Comparison of ENCODE assay signal across 16 cellular contexts in genomic region chr6:132445201-132445951, GRCh38. TPM values are rescaled to one million over a fixed set of nuclear protein-coding genes. Genes with fewer than 3 reads are reported as not detected.
A peak's percentile ranks its signal among the peaks of the same experiment; 100 is the strongest.
DNase-seq lines count a peak whose midpoint lies in the region; ATAC-seq and TF ChIP-seq lines count a peak whose summit lies in the region.
"Had no signal": no experiment of that assay in that cellular context is flagged by ENCODE, and none has a peak within 500 bp of the region (broad histone marks: within the 10 kb centered on the region; RNA-seq: fewer than 3 reads in every experiment).

No MANE protein-coding gene starts in this region.

- intact Hi-C loops in lower lobe of right lung (cut with DNase I) = no loop called here

- H3K4me1 ChIP-seq in foreskin keratinocyte (peaks cover 15% of the 10 kb centered on the region), subcutaneous abdominal adipose tissue (ENCODE audit: control insufficient read depth in 5 of 5, insufficient read depth in 5 of 5, low read length in 5 of 5) (peaks cover 0 to 6% (median 0%) of the 10 kb centered on the region in 5 donors), lower lobe of right lung (no peaks in the 10 kb centered on the region)

- no peaks in the 10 kb centered on the region for H3K27me3 ChIP-seq in foreskin keratinocyte
- no peaks in the 10 kb centered on the region for H3K27me3 ChIP-seq in subcutaneous abdominal adipose tissue (ENCODE audit: control insufficient read depth in 5 of 5, insufficient read depth in 4 of 5, low read length in 5 of 5)
- H3K27me3 ChIP-seq in lower lobe of right lung (ENCODE audit: low read depth) = no peaks in the 10 kb centered on the region

- no peak overlapping the region for H3K9ac ChIP-seq in subcutaneous abdominal adipose tissue (ENCODE audit: low read length in 5 of 5)

- ATAC-seq in foreskin keratinocyte = peak; percentile 98
- no peak for ATAC-seq in lower lobe of right lung
- ATAC-seq in HG03457 (IDR thresholded peaks at IDR 0.05; ENCODE audit: unreplicated experiment) = no peak
- ATAC-seq: left colon; stimulated activated naive CD8-positive, alpha-beta T cell treated with anti-CD3 and anti-CD28 coated beads, Interleukin-15, amount 100 ng/mL, for 72 hours had no signal

- DNase-seq in HFF-Myc (ENCODE audit: extremely low read depth, low read depth) (peak; percentile 68), amniotic epithelial cell (ENCODE audit: low read depth) (peak; percentile 87), foreskin keratinocyte (peak; percentile 75 to 90), lower lobe of right lung (no peak), NOMO-1 (lab: John Stamatoyannopoulos, UW; ENCODE audit: unreplicated experiment in 2 of 2) (no peak)
- DNase-seq: activated CD4-positive, CD25-positive, alpha-beta regulatory T cell treated with anti-CD3 and anti-CD28 coated beads, Interleukin-2, amount 50 U/mL, for 72 hours; activated T-cell treated with anti-CD3 and anti-CD28 coated beads, Interleukin-2, amount 50 U/mL, for 24 hours; DMS79; erythroblast; left colon; NCI-H1092; NCI-H748 treated with DMSO at 0.1 percent for 48 hours; stimulated activated CD4-positive, alpha-beta T cell treated with anti-CD3 and anti-CD28 coated beads, Interleukin-2, amount 100 ng/mL, for 48 hours; stimulated activated naive CD8-positive, alpha-beta T cell treated with anti-CD3 and anti-CD28 coated beads, Interleukin-15, amount 100 ng/mL, for 72 hours had no signal

- H3K9me3 ChIP-seq in subcutaneous abdominal adipose tissue (ENCODE audit: control insufficient read depth in 5 of 5, low read length in 5 of 5) (peaks cover 0 to 13% (median 6%) of the 10 kb centered on the region in 5 donors), lower lobe of right lung (peaks cover 23% of the 10 kb centered on the region)

- H3K4me3 ChIP-seq in HFF-Myc (replicated peaks; ENCODE audit: low read depth, low read length) (no peak overlapping the region), subcutaneous abdominal adipose tissue (ENCODE audit: low read depth in 1 of 5, low read length in 5 of 5) (no peak overlapping the region), lower lobe of right lung (no peak overlapping the region)

- H3K27ac ChIP-seq in foreskin keratinocyte (no peak overlapping the region), subcutaneous abdominal adipose tissue (ENCODE audit: low read depth, low read length) (peak overlapping the region; percentile 26), lower lobe of right lung (no peak overlapping the region)

- TF ChIP-seq CTCF in HFF-Myc (IDR thresholded peaks at IDR 0.05; ENCODE audit: low read depth, low read length, missing control alignments) = no peak
- no peak for TF ChIP-seq CTCF in foreskin keratinocyte (conservative IDR thresholded peaks at IDR 0.05)
- no peak for TF ChIP-seq CTCF in lower lobe of right lung (IDR thresholded peaks at IDR 0.05)

- peaks cover 0 to 10% (median 2%) of the 10 kb centered on the region in 5 donors for H3K36me3 ChIP-seq in subcutaneous abdominal adipose tissue (ENCODE audit: control insufficient read depth in 5 of 5, insufficient read depth in 5 of 5, low read length in 5 of 5)
- H3K36me3 ChIP-seq in lower lobe of right lung = no peaks in the 10 kb centered on the region

RNA-seq across cellular contexts. Expression of gene MOXD1, which starts 44.1 kb away (rescaled TPM):
- total RNA-seq in foreskin keratinocyte (1.6 and 4.0 TPM in 2 replicates), lower lobe of right lung (13.4 TPM)
- 1.4 and 2.5 TPM in 2 replicates for polyA plus RNA-seq in foreskin keratinocyte

Comparison
In these comparisons a context has a peak if more than half of its experiments do, and no peak if none do; other contexts are left out.
1. DNase-seq: peak in HFF-Myc (single experiment), amniotic epithelial cell (single experiment) and foreskin keratinocyte (2 of 2); none in lower lobe of right lung (single experiment) and NOMO-1 (0 of 2).